ENCODE assay signal across 10 cellular contexts in genomic region chr22:45915151-45915550, GRCh38.
"Had no signal": no experiment of that assay in that cellular context is flagged by ENCODE, and none has a peak within 500 bp of the region (broad histone marks: within the 10 kb centered on the region; RNA-seq: fewer than 3 reads in every experiment).

No MANE protein-coding gene starts in this region.

- H3K27ac Mint-ChIP-seq: GM23338, HFFc6, IgD-negative memory B cell had no signal

- H3K4me3 ChIP-seq: GM23338 had no signal

- ATAC-seq: GM23338, HepG2 had no signal

- H3K36me3 Mint-ChIP-seq: IgD-negative memory B cell had no signal

- H3K4me3 Mint-ChIP-seq: GM23338, H9, HFFc6, IgD-negative memory B cell had no signal

- DNase-seq: H9, HCEC 1CT, HFFc6, Karpas-422, KBM-7 had no signal

- H3K4me1 Mint-ChIP-seq: GM23338 had no signal

- H3K27ac ChIP-seq: HL-60, KMS-11 had no signal

- H3K9me3 Mint-ChIP-seq: GM23338, HFFc6 had no signal
